ENCODE assay signal across 17 cellular contexts in genomic region chr4:144176476-144176875, GRCh38.
"Had no signal": no experiment of that assay in that cellular context is flagged by ENCODE, and none has a peak within 500 bp of the region (broad histone marks: within the 10 kb centered on the region; RNA-seq: fewer than 3 reads in every experiment).

No MANE protein-coding gene starts in this region.

- H3K9me3 ChIP-seq: right atrium auricular region, tibial nerve, uterus had no signal

- H3K27ac ChIP-seq: foreskin keratinocyte, right atrium auricular region, skin epidermis, tibial nerve, uterus, VCaP had no signal

- ATAC-seq: activated T-cell treated with anti-CD3 and anti-CD28 coated beads, Interleukin-2, amount 50 U/mL, for 72 hours; foreskin keratinocyte; left ventricle myocardium superior; stimulated activated naive CD8-positive, alpha-beta T cell treated with anti-CD3 and anti-CD28 coated beads, Interleukin-15, Interleukin-2, amounts not matched to agents 100 U/mL and 50 U/mL, for 24 hours had no signal

- DNase-seq: activated CD4-positive, CD25-positive, alpha-beta regulatory T cell treated with anti-CD3 and anti-CD28 coated beads, Interleukin-2, amount 50 U/mL, for 72 hours; activated CD8-positive, alpha-beta memory T cell treated with anti-CD3 and anti-CD28 coated beads for 24 hours; activated effector memory CD4-positive, alpha-beta T cell treated with anti-CD3 and anti-CD28 coated beads, Interleukin-2, amount 50 U/mL, for 16 hours; activated T-cell treated with anti-CD3 and anti-CD28 coated beads, Interleukin-2, amount 50 U/mL, for 72 hours; cortex of kidney; effector CD4-positive, alpha-beta T cell; foreskin keratinocyte; kidney; left ventricle myocardium superior; stimulated activated naive CD8-positive, alpha-beta T cell treated with anti-CD3 and anti-CD28 coated beads, Interleukin-15, Interleukin-2, amounts not matched to agents 100 U/mL and 50 U/mL, for 24 hours; SW 1271; T-helper 2 cell; uterus had no signal

- H3K27me3 ChIP-seq: foreskin keratinocyte, right atrium auricular region, tibial nerve, uterus had no signal

- H3K4me3 ChIP-seq: right atrium auricular region, skin epidermis, tibial nerve, uterus had no signal

- H3K36me3 ChIP-seq: right atrium auricular region, tibial nerve, uterus had no signal

- H3K4me1 ChIP-seq: foreskin keratinocyte, right atrium auricular region, uterus had no signal
